In genomic region chr5:91379602-91380490, GRCh38 we compare ENCODE assay signal across 1 cellular context.
A peak's percentile ranks its signal among the peaks of the same experiment; 100 is the strongest.
TF ChIP-seq lines count a peak whose summit lies in the region.

No MANE protein-coding gene starts in this region.

TF ChIP-seq in HepG2, 621 proteins besides CTCF, POLR2A, EP300 and RAD21 (continued from another document and continues in another):
- TF ChIP-seq GMEB2 (CRISPR knock-in tag; IDR thresholded peaks at IDR 0.05; ENCODE audit: low read depth): no peak
- no peak for TF ChIP-seq POLR2AphosphoS5 (IDR thresholded peaks at IDR 0.05; ENCODE audit: low read depth, low read length)
- TF ChIP-seq ZBTB46 (CRISPR knock-in tag; IDR thresholded peaks at IDR 0.05; ENCODE audit: borderline replicate concordance): no peak
- no peak for TF ChIP-seq CEBPZ (IDR thresholded peaks at IDR 0.05; ENCODE audit: low read length)
- TF ChIP-seq MAFF (IDR thresholded peaks at IDR 0.05; ENCODE audit: low read depth, low read length): peak; percentile 99
- no peak for TF ChIP-seq MTERF4 (CRISPR knock-in tag; IDR thresholded peaks at IDR 0.05)
- no peak for TF ChIP-seq ZNF17 (CRISPR knock-in tag; IDR thresholded peaks at IDR 0.05)
- TF ChIP-seq GMEB1 (CRISPR knock-in tag; IDR thresholded peaks at IDR 0.05; ENCODE audit: borderline replicate concordance): no peak
- peak; percentile 99 for TF ChIP-seq FOXO1 (CRISPR knock-in tag; IDR thresholded peaks at IDR 0.05)
- TF ChIP-seq ZNF256 (CRISPR knock-in tag; conservative IDR thresholded peaks at IDR 0.05): no peak
- peak; percentile 94 for TF ChIP-seq KMT2B (CRISPR knock-in tag; IDR thresholded peaks at IDR 0.05)
- no peak for TF ChIP-seq ZNF33A (CRISPR knock-in tag; IDR thresholded peaks at IDR 0.05; ENCODE audit: borderline replicate concordance)
- no peak for TF ChIP-seq ZNF367 (CRISPR knock-in tag; IDR thresholded peaks at IDR 0.05; ENCODE audit: borderline replicate concordance)
- no peak for TF ChIP-seq ZNF326 (CRISPR knock-in tag; IDR thresholded peaks at IDR 0.05; ENCODE audit: borderline replicate concordance)
- TF ChIP-seq REPIN1 (CRISPR knock-in tag; IDR thresholded peaks at IDR 0.05; ENCODE audit: borderline replicate concordance, low read depth): peak; percentile 44; the same call in 1 of the 2 replicates
- TF ChIP-seq ZXDC (CRISPR knock-in tag; IDR thresholded peaks at IDR 0.05): no peak
- peak; percentile 41; the same call in 1 of the 2 replicates for TF ChIP-seq MAX (IDR thresholded peaks at IDR 0.05)
- no peak for TF ChIP-seq MLLT10 (CRISPR knock-in tag; IDR thresholded peaks at IDR 0.05)
- peak; percentile 50; the same call in 1 of the 2 replicates for TF ChIP-seq ARNT2 (CRISPR knock-in tag; IDR thresholded peaks at IDR 0.05; ENCODE audit: low read depth)
- TF ChIP-seq NPAS2 (CRISPR knock-in tag; IDR thresholded peaks at IDR 0.05; ENCODE audit: borderline replicate concordance): no peak
- TF ChIP-seq ZNF275 (CRISPR knock-in tag; IDR thresholded peaks at IDR 0.05; ENCODE audit: borderline replicate concordance): no peak
- TF ChIP-seq ARID2 (CRISPR knock-in tag; IDR thresholded peaks at IDR 0.05; ENCODE audit: borderline replicate concordance): no peak
- TF ChIP-seq KIAA2018 (CRISPR knock-in tag; IDR thresholded peaks at IDR 0.05; ENCODE audit: borderline replicate concordance): no peak
- TF ChIP-seq EZH2 (conservative IDR thresholded peaks at IDR 0.05; ENCODE audit: low read depth, low read length): no peak
- 0 out of 2 replicates have a peak, but pooled peaks have one; percentile 34 for TF ChIP-seq TOPORS (CRISPR knock-in tag; IDR thresholded peaks at IDR 0.05)
- TF ChIP-seq ZNF20 (CRISPR knock-in tag; IDR thresholded peaks at IDR 0.05): no peak
- TF ChIP-seq PAX8 (CRISPR knock-in tag; IDR thresholded peaks at IDR 0.05; ENCODE audit: borderline replicate concordance): no peak
- peak; percentile 88 for TF ChIP-seq GABPB1 (CRISPR knock-in tag; IDR thresholded peaks at IDR 0.05)
- no peak; the same call in 1 of the 2 replicates for TF ChIP-seq REL (CRISPR knock-in tag; conservative IDR thresholded peaks at IDR 0.05)
- TF ChIP-seq GABPA (IDR thresholded peaks at IDR 0.05; ENCODE audit: low read depth, low read length): peak; percentile 63
- peak; percentile 64; the same call in 1 of the 2 replicates for TF ChIP-seq GABPA (CRISPR knock-in tag; IDR thresholded peaks at IDR 0.05; ENCODE audit: low read depth)
- TF ChIP-seq ZNF383 (CRISPR knock-in tag; IDR thresholded peaks at IDR 0.05; ENCODE audit: borderline replicate concordance): no peak
- no peak for TF ChIP-seq HIVEP1 (CRISPR knock-in tag; IDR thresholded peaks at IDR 0.05)
